In the genomic region with DNA sequence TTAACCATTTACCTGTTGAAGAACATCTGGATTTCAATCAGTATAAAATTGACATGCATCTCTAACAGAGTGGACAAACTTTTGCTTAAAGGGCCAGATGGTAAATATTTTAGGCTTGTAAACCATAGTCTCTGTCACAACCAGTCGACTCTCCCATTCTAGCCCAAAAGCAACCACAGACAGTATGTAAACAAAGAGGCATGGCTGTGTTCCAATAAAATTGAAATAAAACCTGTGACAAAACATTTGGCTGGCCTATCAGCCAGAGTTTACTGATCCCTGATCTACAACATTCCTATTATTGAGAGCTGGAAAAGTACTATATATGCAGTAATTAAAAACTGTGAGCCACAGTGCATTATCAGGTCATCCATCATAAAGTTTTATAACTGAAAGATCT, we compare ENCODE assay signal across 24 cellular contexts. TPM values are rescaled to one million over a fixed set of nuclear protein-coding genes. Genes with fewer than 3 reads are reported as not detected.
A peak's percentile ranks its signal among the peaks of the same experiment; 100 is the strongest.
DNase-seq lines count a peak whose midpoint lies in the region; ATAC-seq and TF ChIP-seq lines count a peak whose summit lies in the region.
"Had no signal": no experiment of that assay in that cellular context is flagged by ENCODE, and none has a peak within 500 bp of the region (broad histone marks: within the 10 kb centered on the region; RNA-seq: fewer than 3 reads in every experiment).

No MANE protein-coding gene starts in this region.

- intact Hi-C loops in colonic mucosa (cut with DNase I) = loop anchor here (10.0 kb wide), 2 partner anchors 153 to 373 kb away; no protein-coding TSS in a partner anchor

- no peaks in the 10 kb centered on the region for H3K9me3 Mint-ChIP-seq in stimulated activated naive CD8-positive, alpha-beta T cell treated with anti-CD3 and anti-CD28 coated beads, Interleukin-15, Interleukin-2, amounts not matched to agents 100 ng/mL and 50 ng/mL, for 24 hours

- no peaks in the 10 kb centered on the region for H3K9me3 ChIP-seq in adipocyte (ENCODE audit: control insufficient read depth, low read length)
- H3K9me3 ChIP-seq in colonic mucosa = no peaks in the 10 kb centered on the region
- H3K9me3 ChIP-seq: mucosa of descending colon, neutrophil, psoas muscle, vagina had no signal

- TF ChIP-seq CTCF in NB4 (IDR thresholded peaks at IDR 0.05; ENCODE audit: low read depth, low read length) = no peak
- no peak for TF ChIP-seq CTCF in colonic mucosa (IDR thresholded peaks at IDR 0.05)

- no peaks in the 10 kb centered on the region for H3K27me3 Mint-ChIP-seq in stimulated activated naive CD8-positive, alpha-beta T cell treated with anti-CD3 and anti-CD28 coated beads, Interleukin-15, Interleukin-2, amounts not matched to agents 100 ng/mL and 50 ng/mL, for 24 hours

- H3K4me1 ChIP-seq in adipocyte (ENCODE audit: control insufficient read depth, insufficient read depth, low read length) = peaks cover 17% of the 10 kb centered on the region
- no peaks in the 10 kb centered on the region for H3K4me1 ChIP-seq in colonic mucosa

- DNase-seq in stimulated activated naive CD8-positive, alpha-beta T cell treated with anti-CD3 and anti-CD28 coated beads, Interleukin-15, Interleukin-2, amounts not matched to agents 100 U/mL and 50 U/mL, for 24 hours = no peak
- DNase-seq in NB4 (ENCODE audit: low read depth) (no peak), adipocyte (ENCODE audit: low read depth) (peak; percentile 13), NOMO-1 (lab: John Stamatoyannopoulos, UW; ENCODE audit: unreplicated experiment in 2 of 2) (no peak), NCI-H2227 treated with DMSO at 0.1 percent for 48 hours (lab: John Stamatoyannopoulos, UW) (no peak), colonic mucosa (no peak)
- DNase-seq: activated CD8-positive, alpha-beta T cell treated with anti-CD3 and anti-CD28 coated beads, Interleukin-2, amount 10 ng/mL, durations not matched to agents 7 days and 5 days; activated naive CD4-positive, alpha-beta T cell treated with anti-CD3 and anti-CD28 coated beads, Interleukin-2, amount 50 U/mL, for 16 hours; activated T-cell treated with anti-CD3 and anti-CD28 coated beads, Interleukin-2, amount 50 U/mL, for 48 hours; cerebellar nuclear complex; DMS79; foreskin melanocyte; Karpas-422; mucosa of descending colon; NCI-H510A treated with DMSO at 0.1 percent for 48 hours; psoas muscle; T-helper 9 cell had no signal

- H3K36me3 ChIP-seq in adipocyte (ENCODE audit: control insufficient read depth, insufficient read depth, low read length, severe bottlenecking) = peaks cover 51% of the 10 kb centered on the region
- H3K36me3 ChIP-seq in colonic mucosa = no peaks in the 10 kb centered on the region

- H3K27me3 ChIP-seq in adipocyte (replicated peaks; ENCODE audit: control insufficient read depth, insufficient read depth, low read length) = no peaks in the 10 kb centered on the region
- H3K27me3 ChIP-seq in colonic mucosa = no peaks in the 10 kb centered on the region
- H3K27me3 ChIP-seq: neutrophil, vagina had no signal

- no peak for ATAC-seq in stimulated activated naive CD8-positive, alpha-beta T cell treated with anti-CD3 and anti-CD28 coated beads, Interleukin-15, Interleukin-2, amounts not matched to agents 100 U/mL and 50 U/mL, for 24 hours
- ATAC-seq: activated CD4-positive, CD25-positive, alpha-beta regulatory T cell treated with anti-CD3 and anti-CD28 coated beads, Interleukin-2, amount 50 U/mL, for 24 hours; activated CD8-positive, alpha-beta T cell treated with anti-CD3 and anti-CD28 coated beads, Interleukin-2, amount 10 ng/mL, durations not matched to agents 7 days and 5 days; mucosa of descending colon; psoas muscle had no signal

- no peak overlapping the region for H3K27ac ChIP-seq in colonic mucosa
- H3K27ac ChIP-seq: neutrophil, psoas muscle, vagina had no signal

- peaks cover 58% of the 10 kb centered on the region for H3K36me3 Mint-ChIP-seq in stimulated activated naive CD8-positive, alpha-beta T cell treated with anti-CD3 and anti-CD28 coated beads, Interleukin-15, Interleukin-2, amounts not matched to agents 100 ng/mL and 50 ng/mL, for 24 hours (ENCODE audit: low read depth)

- H3K9ac ChIP-seq in adipocyte (ENCODE audit: low read length) (no peak overlapping the region), colonic mucosa (ENCODE audit: low read depth in 2 of 2, low read length in 2 of 2) (no peak overlapping the region)

- H3K4me1 Mint-ChIP-seq in stimulated activated naive CD8-positive, alpha-beta T cell treated with anti-CD3 and anti-CD28 coated beads, Interleukin-15, Interleukin-2, amounts not matched to agents 100 ng/mL and 50 ng/mL, for 24 hours (ENCODE audit: low read depth) = peaks cover 39% of the 10 kb centered on the region

- peak overlapping the region; percentile 47 for H3K27ac Mint-ChIP-seq in stimulated activated naive CD8-positive, alpha-beta T cell treated with anti-CD3 and anti-CD28 coated beads, Interleukin-15, Interleukin-2, amounts not matched to agents 100 ng/mL and 50 ng/mL, for 24 hours

- H3K4me3 Mint-ChIP-seq in stimulated activated naive CD8-positive, alpha-beta T cell treated with anti-CD3 and anti-CD28 coated beads, Interleukin-15, Interleukin-2, amounts not matched to agents 100 ng/mL and 50 ng/mL, for 24 hours = no peak overlapping the region
- H3K4me3 Mint-ChIP-seq: activated CD8-positive, alpha-beta T cell treated with anti-CD3 and anti-CD28 coated beads, Interleukin-2, amount 10 ng/mL, durations not matched to agents 7 days and 5 days had no signal

- H3K4me3 ChIP-seq in NB4 (ENCODE audit: low read depth, low read length) (peak overlapping the region; percentile 21), adipocyte (ENCODE audit: low read length) (no peak overlapping the region), colonic mucosa (no peak overlapping the region)
- H3K4me3 ChIP-seq: mucosa of descending colon, psoas muscle, vagina had no signal

- no peak for TF ChIP-seq POLR2A in NB4 (IDR thresholded peaks at IDR 0.05; ENCODE audit: extremely low read depth, insufficient read length)

RNA-seq across cellular contexts. Expression of a gene that starts 3.2 kb away (rescaled TPM):
- total RNA-seq in colonic mucosa = 10 to 100 TPM; 12.7 to 17.0 TPM

RNA-seq across cellular contexts. Expression of a gene that starts 16.5 kb away (rescaled TPM):
- total RNA-seq in colonic mucosa = under 1 TPM; 0.37 to 0.52 TPM
- total RNA-seq: epithelial cell of proximal tubule, lower leg skin, temporal lobe, vagina had no signal
